Comparison of ENCODE assay signal across 13 cellular contexts in genomic region chr19:14107581-14108461, GRCh38. TPM values are rescaled to one million over a fixed set of nuclear protein-coding genes. Genes with fewer than 3 reads are reported as not detected.
DNase-seq lines count a peak whose midpoint lies in the region.
"Had no signal": no experiment of that assay in that cellular context is flagged by ENCODE, and none has a peak within 500 bp of the region (broad histone marks: within the 10 kb centered on the region; RNA-seq: fewer than 3 reads in every experiment).

No MANE protein-coding gene starts in this region.

- no peak overlapping the region for H3K4me2 ChIP-seq in skeletal muscle satellite cell (ENCODE audit: low read length)

- H3K4me3 ChIP-seq in MG63 (no peak overlapping the region), skeletal muscle satellite cell (ENCODE audit: low read length) (no peak overlapping the region)

- H3K4me1 ChIP-seq in skeletal muscle satellite cell (ENCODE audit: control insufficient read depth, insufficient read depth, low read length) = peaks cover 17% of the 10 kb centered on the region

- H3K27me3 ChIP-seq in MG63 = no peaks in the 10 kb centered on the region
- no peaks in the 10 kb centered on the region for H3K27me3 ChIP-seq in skeletal muscle satellite cell (ENCODE audit: control insufficient read depth, insufficient read depth, low read length)

- H3K9ac ChIP-seq in skeletal muscle satellite cell (ENCODE audit: low read depth, low read length) = peak overlapping the region; percentile 9

- H3K36me3 ChIP-seq in MG63 (peaks cover 32% of the 10 kb centered on the region), skeletal muscle satellite cell (ENCODE audit: insufficient read depth, low read length) (peaks cover 7% of the 10 kb centered on the region)

- DNase-seq in MG63 (peak; percentile 58), dermis blood vessel endothelial cell (peak; percentile 91), hepatic stellate cell (ENCODE audit: low spot score) (peak; percentile 54), EL (no peak), COLO829 (ENCODE audit: low spot score) (no peak), cerebellar nuclear complex (lab: John Stamatoyannopoulos, UW) (no peak)
- no peak for DNase-seq in stimulated activated CD4-positive, alpha-beta T cell treated with anti-CD3 and anti-CD28 coated beads, Interleukin-2, amount 100 ng/mL, for 48 hours
- DNase-seq: activated CD8-positive, alpha-beta memory T cell treated with anti-CD3 and anti-CD28 coated beads for 24 hours; activated naive CD4-positive, alpha-beta T cell treated with anti-CD3 and anti-CD28 coated beads, Interleukin-2, amount 50 U/mL, for 16 hours; effector CD4-positive, alpha-beta T cell; T1000 had no signal

- H3K9me3 ChIP-seq in MG63 = no peaks in the 10 kb centered on the region
- no peaks in the 10 kb centered on the region for H3K9me3 ChIP-seq in skeletal muscle satellite cell (replicated peaks; ENCODE audit: low read length)

RNA-seq across cellular contexts. Expression of gene PRKACA, which starts 9.7 kb away (rescaled TPM):
- 22.7 and 48.4 TPM in 2 replicates for total RNA-seq in MG63 (2014; rRNA removed; shearing (Covaris generic); ENCODE audit: low replicate concordance)
- 42.7 and 92.6 TPM in 2 replicates for total RNA-seq in dermis blood vessel endothelial cell
- 48.4 and 75.8 TPM in 2 replicates for total RNA-seq in skeletal muscle satellite cell (2012; rRNA removed)

RNA-seq across cellular contexts. Expression of gene SAMD1, which starts 17.3 kb away (rescaled TPM):
- total RNA-seq in MG63 (2014; rRNA removed; shearing (Covaris generic); ENCODE audit: low replicate concordance) = 41.9 and 99.7 TPM in 2 replicates
- total RNA-seq in dermis blood vessel endothelial cell = 22.3 and 25.2 TPM in 2 replicates
- 33.9 and 34.2 TPM in 2 replicates for total RNA-seq in skeletal muscle satellite cell (2012; rRNA removed)

RNA-seq across cellular contexts. Expression of gene C19orf67, which starts 22.2 kb away (rescaled TPM):
- total RNA-seq in MG63 (2014; rRNA removed; shearing (Covaris generic); ENCODE audit: low replicate concordance) = not detected in 2 replicates
- not detected in 2 replicates for total RNA-seq in dermis blood vessel endothelial cell
- 0.51 TPM in 1 of 2 replicates, not detected in the other for total RNA-seq in skeletal muscle satellite cell (2012; rRNA removed)
- total RNA-seq: posterior vena cava had no signal

RNA-seq across cellular contexts. Expression of gene ASF1B, which starts 28.6 kb away (rescaled TPM):
- total RNA-seq in MG63 (2014; rRNA removed; shearing (Covaris generic); ENCODE audit: low replicate concordance) = 49.2 and 63.3 TPM in 2 replicates
- total RNA-seq in dermis blood vessel endothelial cell = 11.4 and 26.8 TPM in 2 replicates
- 9.1 and 17.3 TPM in 2 replicates for total RNA-seq in skeletal muscle satellite cell (2012; rRNA removed)

RNA-seq across cellular contexts. Expression of gene MISP3, which starts 35.2 kb away (rescaled TPM):
- 1.6 and 2.3 TPM in 2 replicates for total RNA-seq in MG63 (2014; rRNA removed; shearing (Covaris generic); ENCODE audit: low replicate concordance)
- total RNA-seq in dermis blood vessel endothelial cell = under 0.01 and 0.19 TPM in 2 replicates
- not detected in 2 replicates for total RNA-seq in skeletal muscle satellite cell (2012; rRNA removed)

Comparison
In these comparisons a context has a peak if more than half of its experiments do, and no peak if none do; other contexts are left out.
1. DNase-seq: peak in MG63 (single experiment), dermis blood vessel endothelial cell (single experiment) and hepatic stellate cell (single experiment); none in EL (single experiment), COLO829 (single experiment), stimulated activated CD4-positive, alpha-beta T cell treated with anti-CD3 and anti-CD28 coated beads, Interleukin-2, amount 100 ng/mL, for 48 hours (0 of 2) and cerebellar nuclear complex (0 of 2).